In genomic region chr4:188305690-188306089, GRCh38 we compare ENCODE assay signal across 26 cellular contexts.
"Had no signal": no experiment of that assay in that cellular context is flagged by ENCODE, and none has a peak within 500 bp of the region (broad histone marks: within the 10 kb centered on the region; RNA-seq: fewer than 3 reads in every experiment).

No MANE protein-coding gene starts in this region.

- H3K27ac ChIP-seq: adrenal gland, brain microvascular endothelial cell, cardiac muscle cell, Peyer's patch, RWPE1, SJCRH30, VCaP had no signal

- H3K36me3 Mint-ChIP-seq: activated naive CD8-positive, alpha-beta T cell treated with anti-CD3 and anti-CD28 coated beads, Interleukin-2, amount 10 ng/mL, durations not matched to agents 7 days and 5 days had no signal

- H3K4me3 ChIP-seq: adrenal gland, cardiac muscle cell, Peyer's patch, SJCRH30 had no signal

- H3K4me1 ChIP-seq: adrenal gland, Peyer's patch, SJCRH30 had no signal

- DNase-seq: activated CD4-positive, alpha-beta T cell treated with anti-CD3 and anti-CD28 coated beads for 36 hours; activated CD4-positive, alpha-beta T cell treated with anti-CD3 and anti-CD28 coated beads, Interleukin-2, amount 50 U/mL, for 1 hour; activated CD8-positive, alpha-beta memory T cell treated with anti-CD3 and anti-CD28 coated beads, Interleukin-2, amount 50 U/mL, for 48 hours; activated CD8-positive, alpha-beta T cell treated with anti-CD3 and anti-CD28 coated beads, Interleukin-2, amount 10 ng/mL, durations not matched to agents 7 days and 5 days; activated naive CD4-positive, alpha-beta T cell treated with anti-CD3 and anti-CD28 coated beads, Interleukin-2, amount 50 U/mL, for 16 hours; activated naive CD8-positive, alpha-beta T cell treated with anti-CD3 and anti-CD28 coated beads, Interleukin-2, amount 10 ng/mL, durations not matched to agents 7 days and 5 days; activated T-cell treated with anti-CD3 and anti-CD28 coated beads, Interleukin-2, amount 50 U/mL, for 1 hour; adrenal gland; aorta; brain microvascular endothelial cell; Kasumi-1; NCI-H1105 treated with DMSO at 0.1 percent for 48 hours; NCI-H1436 treated with DMSO at 0.1 percent for 48 hours; NCI-H187; NCI-H2081; NCI-H510A treated with DMSO at 0.1 percent for 48 hours; NCI-H69; NK-92 treated with Interleukin-12 subunit alpha and Interleukin-12 subunit beta, amount 100 ng/mL, for 24 hours; Peyer's patch; Right ventricle myocardium superior; SJCRH30; SK-N-SH; T-helper 1 cell had no signal

- H3K9ac ChIP-seq: SK-N-SH had no signal

- H3K4me1 Mint-ChIP-seq: activated CD4-positive, alpha-beta T cell treated with anti-CD3 and anti-CD28 coated beads for 36 hours; activated naive CD8-positive, alpha-beta T cell treated with anti-CD3 and anti-CD28 coated beads, Interleukin-2, amount 10 ng/mL, durations not matched to agents 7 days and 5 days had no signal

- H3K9me3 ChIP-seq: adrenal gland, SJCRH30, SK-N-SH had no signal

- H3K27me3 Mint-ChIP-seq: activated CD4-positive, alpha-beta T cell treated with anti-CD3 and anti-CD28 coated beads for 36 hours; activated naive CD8-positive, alpha-beta T cell treated with anti-CD3 and anti-CD28 coated beads, Interleukin-2, amount 10 ng/mL, durations not matched to agents 7 days and 5 days had no signal

- H3K36me3 ChIP-seq: adrenal gland, brain microvascular endothelial cell, cardiac muscle cell, Peyer's patch, SJCRH30 had no signal

- H3K27me3 ChIP-seq: adrenal gland, brain microvascular endothelial cell, cardiac muscle cell, Peyer's patch, SJCRH30 had no signal

- H3K4me2 ChIP-seq: SK-N-SH had no signal

- H3K27ac Mint-ChIP-seq: activated CD4-positive, alpha-beta T cell treated with anti-CD3 and anti-CD28 coated beads for 36 hours; activated CD8-positive, alpha-beta T cell treated with anti-CD3 and anti-CD28 coated beads, Interleukin-2, amount 10 ng/mL, durations not matched to agents 7 days and 5 days; activated naive CD8-positive, alpha-beta T cell treated with anti-CD3 and anti-CD28 coated beads, Interleukin-2, amount 10 ng/mL, durations not matched to agents 7 days and 5 days had no signal

- H3K4me3 Mint-ChIP-seq: activated CD4-positive, alpha-beta T cell treated with anti-CD3 and anti-CD28 coated beads for 36 hours; activated CD8-positive, alpha-beta T cell treated with anti-CD3 and anti-CD28 coated beads, Interleukin-2, amount 10 ng/mL, durations not matched to agents 7 days and 5 days; activated naive CD8-positive, alpha-beta T cell treated with anti-CD3 and anti-CD28 coated beads, Interleukin-2, amount 10 ng/mL, durations not matched to agents 7 days and 5 days had no signal

- ATAC-seq: activated CD4-positive, alpha-beta T cell treated with anti-CD3 and anti-CD28 coated beads for 36 hours; activated CD8-positive, alpha-beta T cell treated with anti-CD3 and anti-CD28 coated beads, Interleukin-2, amount 10 ng/mL, durations not matched to agents 7 days and 5 days had no signal
